9 cellular contexts compared by ENCODE assay signal in genomic region chr1:148458398-148458797, GRCh38. TPM values are rescaled to one million over a fixed set of nuclear protein-coding genes. Genes with fewer than 3 reads are reported as not detected.
DNase-seq lines count a peak whose midpoint lies in the region; FAIRE-seq and TF ChIP-seq lines count a peak whose summit lies in the region.
"Not testable (repeated sequence)": the region's sequence is repeated elsewhere in the genome, so short reads cannot be mapped to it uniquely, and the experiment has no call there.
"Had no signal": no experiment of that assay in that cellular context is flagged by ENCODE, and none has a peak within 500 bp of the region (broad histone marks: within the 10 kb centered on the region; RNA-seq: fewer than 3 reads in every experiment).

No MANE protein-coding gene starts in this region.

- H3K9me3 ChIP-seq in CD8-positive, alpha-beta memory T cell (ENCODE audit: low read length); kidney (ENCODE audit: control insufficient read depth in 1 of 2, low read length in 2 of 2); trophoblast cell (ENCODE audit: insufficient read depth, low read depth, low read length); stomach smooth muscle (ENCODE audit: control insufficient read depth in 2 of 2, low read length in 2 of 2): not testable (repeated sequence)

- H4K12ac ChIP-seq in trophoblast cell (ENCODE audit: low read depth, low read length): not testable (repeated sequence)

- H3K23ac ChIP-seq in trophoblast cell (ENCODE audit: low read length): not testable (repeated sequence)

- peak overlapping the region; percentile 47 for H3K4me2 ChIP-seq in trophoblast cell (ENCODE audit: low read length)

- WGBS in trophoblast cell (ENCODE audit: extremely low coverage, insufficient coverage, insufficient read length): no CpG with 5 or more reads among the region's 11 CpGs

- not testable (repeated sequence) for H2AFZ ChIP-seq in trophoblast cell (ENCODE audit: insufficient read depth, low read length, poor library complexity)

- H3K27ac ChIP-seq in CD8-positive, alpha-beta memory T cell (ENCODE audit: low read depth, low read length): peak overlapping the region; percentile 61
- not testable (repeated sequence) for H3K27ac ChIP-seq in kidney (ENCODE audit: low read depth in 2 of 2, low read length in 2 of 2); trophoblast cell (ENCODE audit: low read depth, low read length); stomach smooth muscle (ENCODE audit: low read length)

- H4K91ac ChIP-seq in trophoblast cell (ENCODE audit: low read depth, low read length): not testable (repeated sequence)

- not testable (repeated sequence) for FAIRE-seq in kidney (lab: Jason Lieb, UNC)

- H3K4me1 Mint-ChIP-seq in CD8-positive, alpha-beta memory T cell: not testable (repeated sequence)

- H2BK5ac ChIP-seq in trophoblast cell (ENCODE audit: low read depth, low read length, poor library complexity): not testable (repeated sequence)

- not testable (repeated sequence) for H4K8ac ChIP-seq in trophoblast cell (ENCODE audit: low read depth, low read length)

- not testable (repeated sequence) for H3K36me3 Mint-ChIP-seq in CD8-positive, alpha-beta memory T cell

- H3K4me1 ChIP-seq in CD8-positive, alpha-beta memory T cell (ENCODE audit: insufficient read depth, low read length); kidney (ENCODE audit: control insufficient read depth in 1 of 2, insufficient read depth in 1 of 2, low read depth in 1 of 2, low read length in 2 of 2); trophoblast cell (ENCODE audit: control insufficient read depth in 1 of 2, insufficient read depth in 2 of 2, low read length in 2 of 2); stomach smooth muscle (ENCODE audit: control insufficient read depth, insufficient read depth, low read length): not testable (repeated sequence)

- not testable (repeated sequence) for H3K4ac ChIP-seq in trophoblast cell (ENCODE audit: low read depth, low read length)

- TF ChIP-seq POLR2A in NB4 (IDR thresholded peaks at IDR 0.05; ENCODE audit: extremely low read depth, insufficient read length): not testable (repeated sequence)

- POLR2A ChIA-PET in CD8-positive, alpha-beta memory T cell (lab: Charles Lee): not testable (repeated sequence)

- H3K27me3 ChIP-seq in CD8-positive, alpha-beta memory T cell (ENCODE audit: insufficient read depth, low read length, poor library complexity, severe bottlenecking); trophoblast cell (ENCODE audit: insufficient read depth, low read length); stomach smooth muscle (ENCODE audit: control insufficient read depth in 1 of 2, insufficient read depth in 2 of 2, low read length in 2 of 2): not testable (repeated sequence)

- H3K14ac ChIP-seq in trophoblast cell (ENCODE audit: low read length): not testable (repeated sequence)

- not testable (repeated sequence) for H3K9me3 Mint-ChIP-seq in CD8-positive, alpha-beta memory T cell

- not testable (repeated sequence) for H2AK5ac ChIP-seq in trophoblast cell (ENCODE audit: low read length)

- H3K27ac Mint-ChIP-seq in CD8-positive, alpha-beta memory T cell: peak overlapping the region; percentile 96 to 100 (median 99)

- CTCF ChIA-PET in CD8-positive, alpha-beta memory T cell (lab: Charles Lee): not testable (repeated sequence)

- H3K79me1 ChIP-seq in trophoblast cell (ENCODE audit: low read length): not testable (repeated sequence)

- intact Hi-C loops in kidney (cut with DNase I): not testable (repeated sequence)

- not testable (repeated sequence) for TF ChIP-seq CTCF in NB4 (IDR thresholded peaks at IDR 0.05; ENCODE audit: low read depth, low read length); kidney (IDR thresholded peaks at IDR 0.05; ENCODE audit: borderline replicate concordance, extremely low read depth, insufficient read depth)

- H2BK120ac ChIP-seq in trophoblast cell (ENCODE audit: insufficient read depth, low read length, poor library complexity): not testable (repeated sequence)

- H2BK12ac ChIP-seq in trophoblast cell (ENCODE audit: low read length): not testable (repeated sequence)

- not testable (repeated sequence) for H3K27me3 Mint-ChIP-seq in CD8-positive, alpha-beta memory T cell

- not testable (repeated sequence) for H3K36me3 ChIP-seq in CD8-positive, alpha-beta memory T cell (ENCODE audit: insufficient read depth, low read length); kidney (ENCODE audit: control insufficient read depth in 1 of 2, insufficient read depth in 2 of 2, low read length in 2 of 2); trophoblast cell (ENCODE audit: control insufficient read depth in 1 of 2, insufficient read depth in 2 of 2, low read length in 2 of 2); stomach smooth muscle (ENCODE audit: control insufficient read depth in 2 of 2, insufficient read depth in 2 of 2, low read length in 2 of 2)

- DNase-seq in CD8-positive, alpha-beta memory T cell: peak; percentile 16 to 86 (median 79)
- DNase-seq in NB4 (ENCODE audit: low read depth); kidney; trophoblast cell: not testable (repeated sequence)
- DNase-seq in activated CD4-positive, alpha-beta T cell treated with anti-CD3 and anti-CD28 coated beads for 4 hours: peak; percentile 46 to 51
- DNase-seq in activated naive CD4-positive, alpha-beta T cell treated with Interleukin-2 at 50 U/mL for 16 hours: peak; percentile 49
- peak; percentile 57 for DNase-seq in effector CD4-positive, alpha-beta T cell

- H3K9ac ChIP-seq in kidney (ENCODE audit: low read length in 2 of 2); trophoblast cell (ENCODE audit: low read length); stomach smooth muscle (ENCODE audit: low read length in 2 of 2): not testable (repeated sequence)

- not testable (repeated sequence) for H3K79me2 ChIP-seq in trophoblast cell (ENCODE audit: control insufficient read depth, insufficient read depth, low read length, poor library complexity)

- peak overlapping the region; percentile 92 to 97 (median 95) for H3K4me3 Mint-ChIP-seq in CD8-positive, alpha-beta memory T cell

- not testable (repeated sequence) for H3K18ac ChIP-seq in trophoblast cell (ENCODE audit: low read length)

- not testable (repeated sequence) for H3K4me3 ChIP-seq in CD8-positive, alpha-beta memory T cell (ENCODE audit: low read length); trophoblast cell (ENCODE audit: low read depth, low read length)
- peak overlapping the region; percentile 61 for H3K4me3 ChIP-seq in NB4 (ENCODE audit: low read depth, low read length)
- peak overlapping the region; percentile 38 to 48 for H3K4me3 ChIP-seq in kidney (ENCODE audit: low read length in 2 of 2)
- H3K4me3 ChIP-seq in stomach smooth muscle (ENCODE audit: low read length in 2 of 2): peak overlapping the region; percentile 25 to 55

RNA-seq across cellular contexts. Expression of gene PPIAL4G, which starts 24.7 kb away (rescaled TPM):
- total RNA-seq in CD8-positive, alpha-beta memory T cell: under 1 TPM; 0.44 TPM
- not detected for polyA plus RNA-seq in CD8-positive, alpha-beta memory T cell
- 0.35 TPM for total RNA-seq in kidney
- not detected for polyA plus RNA-seq in kidney (ENCODE audit: insufficient read depth, low read depth, low replicate concordance)
- not detected in 2 replicates for polyA plus RNA-seq in trophoblast cell (2013)
- total RNA-seq: H4 had no signal
